ENCODE assay signal across 8 cellular contexts in genomic region chr12:7970475-7971252, GRCh38. TPM values are rescaled to one million over a fixed set of nuclear protein-coding genes. Genes with fewer than 3 reads are reported as not detected.
A peak's percentile ranks its signal among the peaks of the same experiment; 100 is the strongest.
DNase-seq lines count a peak whose midpoint lies in the region; ATAC-seq and TF ChIP-seq lines count a peak whose summit lies in the region.

No MANE protein-coding gene starts in this region.

- BruUV-seq in Calu3 (replicated peaks; lab: Mats Ljungman, UMichigan) (no TSS peak), Panc1 (replicated peaks; lab: Mats Ljungman, UMichigan) (no TSS peak)

- no peaks in the 10 kb centered on the region for H3K9me3 ChIP-seq in Panc1 (ENCODE audit: control insufficient read depth, insufficient read depth, low read depth, low read length)

- ATAC-seq in Panc1: peak; percentile 100
- peak; percentile 86 for ATAC-seq in activated T-helper 17 cell treated with anti-CD3 and anti-CD28 coated beads, Interleukin-2, amount 50 U/mL, for 72 hours (replicated peaks)

- H3K36me3 Mint-ChIP-seq in Calu3 (ENCODE audit: insufficient read depth, unreplicated experiment) (peaks cover 9% of the 10 kb centered on the region), nephron (ENCODE audit: low read depth) (no peaks in the 10 kb centered on the region)
- H3K36me3 Mint-ChIP-seq in activated T-helper 17 cell treated with anti-CD3 and anti-CD28 coated beads, Interleukin-2, amount 50 U/mL, for 72 hours (ENCODE audit: low read depth): peaks cover 55% of the 10 kb centered on the region

- H3K4me3 ChIP-seq in Panc1 (ENCODE audit: low read depth in 2 of 2, low read length in 2 of 2): peak overlapping the region; percentile 50 to 69
- H3K4me3 ChIP-seq in fibroblast of mammary gland (ENCODE audit: control insufficient read depth, low read depth, low read length): peak overlapping the region; percentile 64

- no peaks in the 10 kb centered on the region for H3K9me3 Mint-ChIP-seq in Calu3 (ENCODE audit: low read depth, unreplicated experiment)
- H3K9me3 Mint-ChIP-seq in activated T-helper 17 cell treated with anti-CD3 and anti-CD28 coated beads, Interleukin-2, amount 50 U/mL, for 72 hours: no peaks in the 10 kb centered on the region
- no peaks in the 10 kb centered on the region for H3K9me3 Mint-ChIP-seq in nephron

- H3K27ac ChIP-seq in Panc1 (ENCODE audit: low read length): peak overlapping the region; percentile 54; the same call in 1 of the 2 replicates

- no peaks in the 10 kb centered on the region for H3K36me3 ChIP-seq in Panc1 (ENCODE audit: control insufficient read depth, insufficient read depth, low read length)

- H3K27ac Mint-ChIP-seq in Calu3 (ENCODE audit: unreplicated experiment) (peak overlapping the region; percentile 66), nephron (peak overlapping the region; percentile 71 to 94 (median 91))
- peak overlapping the region; percentile 99 for H3K27ac Mint-ChIP-seq in activated T-helper 17 cell treated with anti-CD3 and anti-CD28 coated beads, Interleukin-2, amount 50 U/mL, for 72 hours

- intact Hi-C loops in Calu3 (cut with micrococcal nuclease; ENCODE audit: unreplicated experiment) (no loop called here), Panc1 (cut with micrococcal nuclease; ENCODE audit: unreplicated experiment) (no loop called here)

- POLR2A ChIA-PET in Panc1 (lab: Charles Lee): interaction anchor here (0.7 kb wide), 1 partner anchor 14 kb away, joined by 3 read pairs; no protein-coding TSS in a partner anchor

- H3K4me1 Mint-ChIP-seq in Calu3 (ENCODE audit: low read depth, unreplicated experiment): peaks cover 20% of the 10 kb centered on the region
- H3K4me1 Mint-ChIP-seq in activated T-helper 17 cell treated with anti-CD3 and anti-CD28 coated beads, Interleukin-2, amount 50 U/mL, for 72 hours: peaks cover 5% of the 10 kb centered on the region
- H3K4me1 Mint-ChIP-seq in nephron: peaks cover 17% of the 10 kb centered on the region

- H3K27me3 ChIP-seq in Panc1 (ENCODE audit: control insufficient read depth, insufficient read depth, low read length): no peaks in the 10 kb centered on the region

- H3K27me3 Mint-ChIP-seq in Calu3 (ENCODE audit: unreplicated experiment) (peaks cover 23% of the 10 kb centered on the region), nephron (ENCODE audit: low read depth) (no peaks in the 10 kb centered on the region)
- no peaks in the 10 kb centered on the region for H3K27me3 Mint-ChIP-seq in activated T-helper 17 cell treated with anti-CD3 and anti-CD28 coated beads, Interleukin-2, amount 50 U/mL, for 72 hours

- CTCF ChIA-PET in Calu3 (lab: Charles Lee) (interaction anchor here (0.7 kb wide), 1 partner anchor 7 kb away, joined by 3 read pairs; no protein-coding TSS in a partner anchor), Panc1 (lab: Charles Lee) (no interaction called here)

- TF ChIP-seq CTCF in Calu3 (IDR thresholded peaks at IDR 0.05; ENCODE audit: unreplicated experiment) (no peak), GM20000 (IDR thresholded peaks at IDR 0.05; ENCODE audit: extremely low read depth, missing control alignments) (no peak), Panc1 (IDR thresholded peaks at IDR 0.05) (no peak), fibroblast of mammary gland (conservative IDR thresholded peaks at IDR 0.05; ENCODE audit: control insufficient read depth, insufficient read depth, low read depth, low read length) (no peak), nephron (IDR thresholded peaks at IDR 0.05; ENCODE audit: unreplicated experiment in 3 of 3) (peak in 1 of 3 experiments; percentile 23)

- DNase-seq in Calu3: peak; percentile 73
- DNase-seq in GM20000 (ENCODE audit: low spot score): peak; percentile 83
- DNase-seq in HT-29 (ENCODE audit: low spot score): peak; percentile 8
- no peak for DNase-seq in Panc1 (ENCODE audit: low read depth, low spot score)
- peak; percentile 89 for DNase-seq in fibroblast of mammary gland (ENCODE audit: low read depth)
- DNase-seq in stimulated activated naive CD4-positive, alpha-beta T cell treated with Interleukin-2 at 50 U/mL for 16 hours (lab: John Stamatoyannopoulos, UW): peak; percentile 83

- in situ Hi-C loops in Panc1 (cut with HindIII; ENCODE audit: low pct_unique_long_range_greater_than_20kb, low sequenced_read_pairs): no loop called here

- H3K4me3 Mint-ChIP-seq in Calu3 (ENCODE audit: low read depth, unreplicated experiment) (peak overlapping the region; percentile 50), nephron (peak overlapping the region; percentile 73 to 81 (median 77))
- peak overlapping the region; percentile 89 for H3K4me3 Mint-ChIP-seq in activated T-helper 17 cell treated with anti-CD3 and anti-CD28 coated beads, Interleukin-2, amount 50 U/mL, for 72 hours

- no peaks in the 10 kb centered on the region for H3K4me1 ChIP-seq in Panc1 (ENCODE audit: control insufficient read depth, insufficient read depth, low read length)

RNA-seq across cellular contexts. Expression of gene SLC2A3, which starts 34.7 kb away (rescaled TPM):
- 0.37 TPM in 1 of 2 replicates, not detected in the other for total RNA-seq in Calu3 (2022)
- not detected in 2 replicates for total RNA-seq in HT-29 (2014; rRNA removed; shearing (Covaris generic))
- 0.51 TPM for total RNA-seq in Panc1 (2021; ENCODE audit: unreplicated experiment)
- polyA plus RNA-seq in Panc1 (2012; ENCODE audit: insufficient read length): 0.79 TPM
- 1,000 to 10,000 TPM in 1 of 2 donors, 100 to 1,000 TPM in 1; 296 to 1,246 TPM for total RNA-seq in activated T-helper 17 cell treated with anti-CD3 and anti-CD28 coated beads, Interleukin-2, amount 50 U/mL, for 72 hours

Comparison
In these comparisons a context has a peak if more than half of its experiments do, and no peak if none do; other contexts are left out.
1. RNA of gene SLC2A3, which starts 34.7 kb away (total RNA-seq): 296 to 1,246 TPM in activated T-helper 17 cell treated with anti-CD3 and anti-CD28 coated beads, Interleukin-2, amount 50 U/mL, for 72 hours; 0.51 TPM in Panc1 (single experiment), 0.37 TPM in Calu3 and not detected in HT-29; every median in the first group is over 100 times any median in the second.
2. Peak in every context shown above with its lines, with median percentiles within 50 percentile points of each other: H3K27ac Mint-ChIP-seq and H3K4me3 Mint-ChIP-seq.